8 cellular contexts compared by ENCODE assay signal in genomic region chr3:69080233-69080644, GRCh38. TPM values are rescaled to one million over a fixed set of nuclear protein-coding genes. Genes with fewer than 3 reads are reported as not detected.
DNase-seq lines count a peak whose midpoint lies in the region; ATAC-seq and TF ChIP-seq lines count a peak whose summit lies in the region.

Gene UBA3 (minus strand): TSS chr3:69080365. CDS start chr3:69080353, 12 bp downstream.

- peak; percentile 20 for TF ChIP-seq POLR2A in erythroblast (IDR thresholded peaks at IDR 0.05; ENCODE audit: low read length)

- peaks cover 16 to 26% of the 10 kb centered on the region in 2 donors for H3K4me1 ChIP-seq in mucosa of rectum (ENCODE audit: control insufficient read depth in 2 of 2, insufficient read depth in 2 of 2, low read length in 2 of 2)

- H3K4me3 ChIP-seq in mucosa of rectum (ENCODE audit: low read length in 2 of 2): peak within 1 kb of the TSS; percentile 77 to 81

- peak within 1 kb of the TSS in 1 of 2 donors; percentile 45 for H3K27ac ChIP-seq in mucosa of rectum (ENCODE audit: low read depth in 2 of 2, low read length in 2 of 2)

- H3K36me3 ChIP-seq in mucosa of rectum (ENCODE audit: control insufficient read depth in 2 of 2, insufficient read depth in 2 of 2, low read length in 2 of 2): no peaks in the 10 kb centered on the region

- DNase-seq in Caki2 (ENCODE audit: low read depth): peak; percentile 22
- DNase-seq in HuH-7 (ENCODE audit: low spot score): peak; percentile 43
- peak; percentile 84 for DNase-seq in OCI-M1 (lab: John Stamatoyannopoulos, UW)
- peak; percentile 92 for DNase-seq in activated T-cell treated with anti-CD3 and anti-CD28 coated beads for 48 hours (ENCODE audit: low read depth)
- peak; percentile 92 to 95 for DNase-seq in erythroblast (lab: John Stamatoyannopoulos, UW)
- DNase-seq in stimulated activated CD8-positive, alpha-beta memory T cell treated with anti-CD3 and anti-CD28 coated beads, Interleukin-4, amount 100 ng/mL, for 4 hours (ENCODE audit: low read depth in 2 of 2, low spot score in 1 of 2): peak; percentile 81 to 88

- no peaks in the 10 kb centered on the region for H3K27me3 ChIP-seq in mucosa of rectum (ENCODE audit: control insufficient read depth in 2 of 2, insufficient read depth in 2 of 2, low read length in 2 of 2)

- peak within 1 kb of the TSS; percentile 61 to 77 for H3K9ac ChIP-seq in mucosa of rectum (ENCODE audit: low read depth in 1 of 2, low read length in 2 of 2)

- H3K9me3 ChIP-seq in mucosa of rectum (ENCODE audit: control insufficient read depth in 2 of 2, low read length in 2 of 2): no peaks in the 10 kb centered on the region

- ATAC-seq in GM21423 (IDR thresholded peaks at IDR 0.05; ENCODE audit: unreplicated experiment): peak; percentile 48

- in situ Hi-C loops in Caki2 (cut with HindIII; ENCODE audit: low pct_unique_long_range_greater_than_20kb, low sequenced_read_pairs): no loop called here

RNA-seq across cellular contexts. Expression of gene UBA3, which starts in this region (rescaled TPM):
- 47.1 and 56.0 TPM in 2 replicates for total RNA-seq in Caki2 (2014; rRNA removed; shearing (Covaris generic); ENCODE audit: low replicate concordance)

Comparison
In these comparisons a context has a peak if more than half of its experiments do, and no peak if none do; other contexts are left out.
1. DNase-seq: peak in every context shown above with its lines; median percentile 94 in erythroblast; 92 in activated T-cell treated with anti-CD3 and anti-CD28 coated beads for 48 hours; 84 in stimulated activated CD8-positive, alpha-beta memory T cell treated with anti-CD3 and anti-CD28 coated beads, Interleukin-4, amount 100 ng/mL, for 4 hours; 84 in OCI-M1; 43 in HuH-7; 22 in Caki2.